2 cellular contexts compared by ENCODE assay signal in genomic region chr6:34575326-34575725, GRCh38.
TF ChIP-seq lines count a peak whose summit lies in the region.

No MANE protein-coding gene starts in this region.

TF ChIP-seq in HCT116, 20 proteins besides CTCF, POLR2A, EP300 and RAD21:
- TF ChIP-seq TCF7L2 (IDR thresholded peaks at IDR 0.05; ENCODE audit: borderline replicate concordance, extremely low read depth, insufficient read depth, insufficient read length) (no peak), EGR1 (IDR thresholded peaks at IDR 0.05; ENCODE audit: low read depth) (no peak), ZFX (IDR thresholded peaks at IDR 0.05) (no peak), REST (IDR thresholded peaks at IDR 0.05; ENCODE audit: low read depth) (no peak), CBX3 (IDR thresholded peaks at IDR 0.05; ENCODE audit: low read depth) (no peak), SP1 (IDR thresholded peaks at IDR 0.05; ENCODE audit: low read depth) (no peak), ZBTB33 (IDR thresholded peaks at IDR 0.05; ENCODE audit: extremely low read depth, insufficient replicate concordance, low read length) (no peak), JUND (IDR thresholded peaks at IDR 0.05) (no peak), EZH2 (IDR thresholded peaks at IDR 0.05) (no peak), POLR2AphosphoS5 (IDR thresholded peaks at IDR 0.05; ENCODE audit: low read depth, low read length) (no peak)

TF ChIP-seq in HepG2, 621 proteins besides CTCF, POLR2A, EP300 and RAD21:
- TF ChIP-seq HNRNPK (IDR thresholded peaks at IDR 0.05; ENCODE audit: low read depth, low read length, poor library complexity, severe bottlenecking): no peak
- TF ChIP-seq ETV5 (CRISPR knock-in tag; IDR thresholded peaks at IDR 0.05; ENCODE audit: borderline replicate concordance): 0 out of 2 replicates have a peak, but pooled peaks have one; percentile 14
